7 cellular contexts compared by ENCODE assay signal in the genomic region with DNA sequence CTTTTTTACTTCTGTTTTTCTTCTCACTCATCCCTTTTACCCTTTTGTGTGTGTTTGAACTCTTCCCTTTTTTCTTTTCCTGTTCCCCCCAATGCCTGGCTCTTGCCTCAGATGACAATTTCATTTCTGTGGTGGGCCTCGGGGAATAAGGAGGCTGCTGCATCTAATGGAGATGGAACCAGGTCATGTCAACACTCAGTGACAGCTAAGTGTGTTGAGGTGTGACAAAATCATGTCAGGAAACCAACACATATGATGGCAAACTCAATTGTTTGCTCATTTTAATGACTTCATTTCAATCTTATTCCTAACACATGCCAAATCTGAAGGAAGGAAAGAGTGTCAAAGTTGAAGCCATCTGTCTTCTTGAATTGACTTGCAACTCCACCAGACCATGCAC. TPM values are rescaled to one million over a fixed set of nuclear protein-coding genes. Genes with fewer than 3 reads are reported as not detected.
"Had no signal": no experiment of that assay in that cellular context is flagged by ENCODE, and none has a peak within 500 bp of the region (broad histone marks: within the 10 kb centered on the region; RNA-seq: fewer than 3 reads in every experiment).

No MANE protein-coding gene starts in this region.

- FAIRE-seq: G401.6, GM12878, GM12892, GM19239 had no signal

- H3K4me3 ChIP-seq: GM12878 had no signal

- DNase-seq: GDM1, GF-D8 had no signal

- ATAC-seq: GM12878 had no signal

RNA-seq across cellular contexts. Expression of a gene that starts 36.7 kb away (rescaled TPM):
- total RNA-seq: G401 had no signal
